Comparison of ENCODE assay signal across 8 cellular contexts in the genomic region with DNA sequence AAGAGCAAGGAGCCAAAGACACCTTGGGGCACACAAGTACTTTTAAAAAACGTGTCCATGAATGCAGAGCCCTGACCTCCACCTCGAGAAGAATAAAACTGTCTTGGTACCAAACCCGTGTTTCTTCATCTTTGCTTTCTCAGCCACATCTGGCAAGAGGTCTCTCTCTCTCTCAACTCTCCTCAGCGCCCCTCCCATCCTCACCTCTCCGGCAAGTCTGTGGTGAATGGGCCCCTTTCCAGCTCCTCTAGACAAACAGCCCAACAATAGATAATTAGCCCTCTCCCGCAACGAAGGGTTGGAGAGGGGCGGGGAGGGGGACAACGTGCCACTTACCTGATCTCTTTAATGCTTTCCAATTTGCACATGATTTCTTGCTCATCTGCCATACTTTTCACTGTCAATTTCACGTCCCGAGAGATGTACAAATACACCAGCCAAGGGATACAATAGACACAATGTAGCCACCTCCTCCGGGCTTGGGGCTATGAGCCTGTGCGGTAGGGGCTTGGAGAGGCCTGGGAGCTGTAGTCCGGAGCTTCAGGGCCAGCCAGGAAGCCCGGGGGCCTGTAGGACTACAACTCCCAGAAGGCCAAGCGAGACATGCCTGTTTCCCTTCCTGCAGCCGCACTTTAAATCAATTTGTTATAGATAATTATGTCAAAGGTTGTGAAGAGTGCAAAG. TPM values are rescaled to one million over a fixed set of nuclear protein-coding genes. Genes with fewer than 3 reads are reported as not detected.
A peak's percentile ranks its signal among the peaks of the same experiment; 100 is the strongest.
DNase-seq lines count a peak whose midpoint lies in the region; ATAC-seq and TF ChIP-seq lines count a peak whose summit lies in the region.

A gene with protein sequence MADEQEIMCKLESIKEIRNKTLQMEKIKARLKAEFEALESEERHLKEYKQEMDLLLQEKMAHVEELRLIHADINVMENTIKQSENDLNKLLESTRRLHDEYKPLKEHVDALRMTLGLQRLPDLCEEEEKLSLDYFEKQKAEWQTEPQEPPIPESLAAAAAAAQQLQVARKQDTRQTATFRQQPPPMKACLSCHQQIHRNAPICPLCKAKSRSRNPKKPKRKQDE (minus strand): TSS at position 462 of the 684 bp plus-strand sequence. CDS start 73 bp downstream, at position 389.

- peak within 1 kb of the TSS; percentile 45 to 63 (median 48) for H3K4me3 ChIP-seq in Peyer's patch

- no peaks in the 10 kb centered on the region for H3K27me3 ChIP-seq in Peyer's patch

- no peaks in the 10 kb centered on the region for H3K9me3 ChIP-seq in Peyer's patch

- no peaks in the 10 kb centered on the region for H3K4me1 ChIP-seq in Peyer's patch

- ATAC-seq in GM18909 (IDR thresholded peaks at IDR 0.05; ENCODE audit: poor library complexity, unreplicated experiment) (peak; percentile 98), HG03196 (IDR thresholded peaks at IDR 0.05; ENCODE audit: unreplicated experiment) (peak; percentile 100), natural killer cell (peak; percentile 86 to 94 (median 92))
- ATAC-seq in activated T-helper 17 cell treated with anti-CD3 and anti-CD28 coated beads, Interleukin-2, amount 50 U/mL, for 72 hours (replicated peaks): peak; percentile 96

- TF ChIP-seq CTCF in Peyer's patch (IDR thresholded peaks at IDR 0.05) (no peak), natural killer cell (IDR thresholded peaks at IDR 0.05) (no peak)

- peak; percentile 55 for DNase-seq in A172 (ENCODE audit: low spot score)
- DNase-seq in Peyer's patch: peak; percentile 72 to 90 (median 73)
- peak; percentile 62 for DNase-seq in fibroblast of peridontal ligament (ENCODE audit: extremely low read depth)
- peak; percentile 24 for DNase-seq in natural killer cell

- H3K4me3 Mint-ChIP-seq in activated T-helper 17 cell treated with anti-CD3 and anti-CD28 coated beads, Interleukin-2, amount 50 U/mL, for 72 hours: peak within 1 kb of the TSS; percentile 96
- H3K4me3 Mint-ChIP-seq in natural killer cell: peak within 1 kb of the TSS; percentile 95
- peak within 1 kb of the TSS; percentile 97 for H3K4me3 Mint-ChIP-seq in stimulated activated naive CD8-positive, alpha-beta T cell treated with anti-CD3 and anti-CD28 coated beads, Interleukin-15, Interleukin-2, amounts not matched to agents 100 ng/mL and 50 ng/mL, for 24 hours

- peak within 1 kb of the TSS; percentile 88 for H3K27ac Mint-ChIP-seq in activated T-helper 17 cell treated with anti-CD3 and anti-CD28 coated beads, Interleukin-2, amount 50 U/mL, for 72 hours
- peak within 1 kb of the TSS; percentile 65 to 80 for H3K27ac Mint-ChIP-seq in natural killer cell
- peak within 1 kb of the TSS; percentile 75 for H3K27ac Mint-ChIP-seq in stimulated activated naive CD8-positive, alpha-beta T cell treated with anti-CD3 and anti-CD28 coated beads, Interleukin-15, Interleukin-2, amounts not matched to agents 100 ng/mL and 50 ng/mL, for 24 hours

- no peaks in the 10 kb centered on the region for H3K36me3 ChIP-seq in Peyer's patch

- H3K4me1 Mint-ChIP-seq in activated T-helper 17 cell treated with anti-CD3 and anti-CD28 coated beads, Interleukin-2, amount 50 U/mL, for 72 hours: peaks cover 9% of the 10 kb centered on the region
- H3K4me1 Mint-ChIP-seq in natural killer cell: peaks cover 19 to 22% of the 10 kb centered on the region in 2 donors
- peaks cover 17% of the 10 kb centered on the region for H3K4me1 Mint-ChIP-seq in stimulated activated naive CD8-positive, alpha-beta T cell treated with anti-CD3 and anti-CD28 coated beads, Interleukin-15, Interleukin-2, amounts not matched to agents 100 ng/mL and 50 ng/mL, for 24 hours (ENCODE audit: low read depth)

- no peaks in the 10 kb centered on the region for H3K9me3 Mint-ChIP-seq in activated T-helper 17 cell treated with anti-CD3 and anti-CD28 coated beads, Interleukin-2, amount 50 U/mL, for 72 hours
- no peaks in the 10 kb centered on the region for H3K9me3 Mint-ChIP-seq in natural killer cell
- H3K9me3 Mint-ChIP-seq in stimulated activated naive CD8-positive, alpha-beta T cell treated with anti-CD3 and anti-CD28 coated beads, Interleukin-15, Interleukin-2, amounts not matched to agents 100 ng/mL and 50 ng/mL, for 24 hours: peaks cover 6% of the 10 kb centered on the region

- intact Hi-C loops in natural killer cell (cut with micrococcal nuclease): loop anchor here (5.0 to 10.0 kb wide), 2 partner anchors 59 to 769 kb away; a partner anchor contains a TSS

- TF ChIP-seq POLR2A in Peyer's patch (IDR thresholded peaks at IDR 0.05): no peak

- no peaks in the 10 kb centered on the region for H3K27me3 Mint-ChIP-seq in activated T-helper 17 cell treated with anti-CD3 and anti-CD28 coated beads, Interleukin-2, amount 50 U/mL, for 72 hours
- H3K27me3 Mint-ChIP-seq in natural killer cell (ENCODE audit: low read depth in 2 of 2): peaks cover 0 to 11% of the 10 kb centered on the region in 2 donors
- H3K27me3 Mint-ChIP-seq in stimulated activated naive CD8-positive, alpha-beta T cell treated with anti-CD3 and anti-CD28 coated beads, Interleukin-15, Interleukin-2, amounts not matched to agents 100 ng/mL and 50 ng/mL, for 24 hours: no peaks in the 10 kb centered on the region

- peaks cover 4% of the 10 kb centered on the region for H3K36me3 Mint-ChIP-seq in activated T-helper 17 cell treated with anti-CD3 and anti-CD28 coated beads, Interleukin-2, amount 50 U/mL, for 72 hours (ENCODE audit: low read depth)
- H3K36me3 Mint-ChIP-seq in natural killer cell: no peaks in the 10 kb centered on the region
- H3K36me3 Mint-ChIP-seq in stimulated activated naive CD8-positive, alpha-beta T cell treated with anti-CD3 and anti-CD28 coated beads, Interleukin-15, Interleukin-2, amounts not matched to agents 100 ng/mL and 50 ng/mL, for 24 hours (ENCODE audit: low read depth): peaks cover 13% of the 10 kb centered on the region

- H3K27ac ChIP-seq in Peyer's patch: peak within 1 kb of the TSS in 2 of 4 donors; percentile 28 to 31

RNA-seq across cellular contexts. Expression of the gene that starts here (rescaled TPM):
- total RNA-seq in A172 (2014; rRNA removed; shearing (Covaris generic)): 7.3 and 10.9 TPM in 2 replicates
- total RNA-seq in Peyer's patch: 10 to 100 TPM in 2 of 4 donors, 1 to 10 TPM in 2; 6.7 to 24.8 (median 11.4) TPM
- total RNA-seq in activated T-helper 17 cell treated with anti-CD3 and anti-CD28 coated beads, Interleukin-2, amount 50 U/mL, for 72 hours: 10 to 100 TPM in 1 of 2 donors, 1 to 10 TPM in 1; 8.2 to 10.4 TPM
- total RNA-seq in natural killer cell: 1 to 10 TPM; 3.1 to 5.1 (median 4.5) TPM
